Comparison of ENCODE assay signal across 13 cellular contexts in genomic region chr5:103364074-103364473, GRCh38.
"Had no signal": no experiment of that assay in that cellular context is flagged by ENCODE, and none has a peak within 500 bp of the region (broad histone marks: within the 10 kb centered on the region; RNA-seq: fewer than 3 reads in every experiment).

No MANE protein-coding gene starts in this region.

- H3K27me3 Mint-ChIP-seq: activated B cell treated with CpG ODN at 0.5 μM for 24 hours; activated CD4-positive, alpha-beta T cell treated with anti-CD3 and anti-CD28 coated beads, Interleukin-2, amount 10 ng/mL, durations not matched to agents 7 days and 5 days; activated naive CD4-positive, alpha-beta T cell treated with anti-CD3 and anti-CD28 coated beads, Interleukin-2, amount 50 U/mL, for 24 hours; stimulated activated naive CD8-positive, alpha-beta T cell treated with anti-CD3 and anti-CD28 coated beads, Interleukin-15, Interleukin-2, amounts not matched to agents 100 ng/mL and 50 ng/mL, for 24 hours had no signal

- H3K4me3 Mint-ChIP-seq: activated B cell treated with CpG ODN at 0.5 μM for 24 hours; activated CD4-positive, alpha-beta T cell treated with anti-CD3 and anti-CD28 coated beads, Interleukin-2, amount 10 ng/mL, durations not matched to agents 7 days and 5 days; activated naive CD4-positive, alpha-beta T cell treated with anti-CD3 and anti-CD28 coated beads, Interleukin-2, amount 50 U/mL, for 24 hours; immature natural killer cell; stimulated activated naive CD8-positive, alpha-beta T cell treated with anti-CD3 and anti-CD28 coated beads, Interleukin-15, Interleukin-2, amounts not matched to agents 100 ng/mL and 50 ng/mL, for 24 hours; T-helper 1 cell treated with Interleukin-12 subunit alpha and Interleukin-12 subunit beta and Interleukin-4 antibody, amounts not matched to agents 30 μg/mL and 1 μg/mL, for 36 hours had no signal

- H3K27ac Mint-ChIP-seq: activated B cell treated with CpG ODN at 0.5 μM for 24 hours; activated CD4-positive, alpha-beta T cell treated with anti-CD3 and anti-CD28 coated beads, Interleukin-2, amount 10 ng/mL, durations not matched to agents 7 days and 5 days; activated naive CD4-positive, alpha-beta T cell treated with anti-CD3 and anti-CD28 coated beads, Interleukin-2, amount 50 U/mL, for 24 hours; activated T-helper 2 cell treated with anti-CD3 and anti-CD28 coated beads, Interferon-gamma antibody, Interleukin-2, Interleukin-4, amounts not matched to agents 10 μg/mL and 5 μg/mL and 100 μg/mL, durations not matched to agents 14 hours and 24 hours and 36 hours; immature natural killer cell; stimulated activated naive CD8-positive, alpha-beta T cell treated with anti-CD3 and anti-CD28 coated beads, Interleukin-15, Interleukin-2, amounts not matched to agents 100 ng/mL and 50 ng/mL, for 24 hours; T-helper 1 cell treated with Interleukin-12 subunit alpha and Interleukin-12 subunit beta and Interleukin-4 antibody, amounts not matched to agents 30 μg/mL and 1 μg/mL, for 36 hours had no signal

- H3K36me3 Mint-ChIP-seq: activated naive CD4-positive, alpha-beta T cell treated with anti-CD3 and anti-CD28 coated beads, Interleukin-2, amount 50 U/mL, for 24 hours; immature natural killer cell had no signal

- H3K9me3 Mint-ChIP-seq: activated CD4-positive, alpha-beta T cell treated with anti-CD3 and anti-CD28 coated beads, Interleukin-2, amount 10 ng/mL, durations not matched to agents 7 days and 5 days; activated T-helper 2 cell treated with anti-CD3 and anti-CD28 coated beads, Interferon-gamma antibody, Interleukin-2, Interleukin-4, amounts not matched to agents 10 μg/mL and 5 μg/mL and 100 μg/mL, durations not matched to agents 14 hours and 24 hours and 36 hours; T-helper 1 cell treated with Interleukin-12 subunit alpha and Interleukin-12 subunit beta and Interleukin-4 antibody, amounts not matched to agents 30 μg/mL and 1 μg/mL, for 36 hours had no signal

- DNase-seq: activated B cell treated with CpG ODN at 0.5 μM for 24 hours; activated CD4-positive, alpha-beta T cell treated with anti-CD3 and anti-CD28 coated beads, Interleukin-2, amount 10 ng/mL, durations not matched to agents 7 days and 5 days; brain microvascular endothelial cell; dermis blood vessel endothelial cell; hypothalamus; immature natural killer cell; left ventricle myocardium inferior; mesendoderm; stimulated activated CD4-positive, alpha-beta T cell treated with anti-CD3 and anti-CD28 coated beads, Interleukin-12 subunit alpha, Interleukin-12 subunit beta, amount 100 ng/mL, for 4 hours had no signal

- H3K4me1 Mint-ChIP-seq: activated B cell treated with CpG ODN at 0.5 μM for 24 hours; activated CD4-positive, alpha-beta T cell treated with anti-CD3 and anti-CD28 coated beads, Interleukin-2, amount 10 ng/mL, durations not matched to agents 7 days and 5 days; activated naive CD4-positive, alpha-beta T cell treated with anti-CD3 and anti-CD28 coated beads, Interleukin-2, amount 50 U/mL, for 24 hours; immature natural killer cell had no signal
